In the genomic region with DNA sequence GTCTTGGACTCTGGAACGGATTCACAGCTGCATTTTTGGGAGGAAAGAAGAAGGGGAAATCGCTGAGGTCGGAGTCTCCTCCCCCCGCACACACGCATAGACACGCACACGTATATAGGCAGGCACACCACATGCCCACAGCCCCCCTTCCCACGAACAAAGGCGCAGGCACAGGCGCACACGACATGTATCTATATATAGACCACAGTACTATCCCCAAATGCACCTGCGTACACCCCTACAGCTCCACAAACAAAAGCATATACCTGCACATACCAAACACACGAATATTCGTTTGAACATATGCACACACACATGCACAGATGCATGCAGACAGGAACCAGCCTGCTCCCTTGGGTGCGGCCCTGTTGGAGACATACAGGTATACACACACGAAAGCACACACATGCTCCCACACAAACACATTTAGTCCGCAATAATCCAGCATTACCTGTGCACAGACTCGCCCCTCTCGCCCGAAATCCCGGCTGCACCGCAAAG, we compare ENCODE assay signal across 16 cellular contexts. TPM values are rescaled to one million over a fixed set of nuclear protein-coding genes. Genes with fewer than 3 reads are reported as not detected.
A peak's percentile ranks its signal among the peaks of the same experiment; 100 is the strongest.
DNase-seq lines count a peak whose midpoint lies in the region; ATAC-seq and TF ChIP-seq lines count a peak whose summit lies in the region.
"Had no signal": no experiment of that assay in that cellular context is flagged by ENCODE, and none has a peak within 500 bp of the region (broad histone marks: within the 10 kb centered on the region; RNA-seq: fewer than 3 reads in every experiment).

No MANE protein-coding gene starts in this region.

- H3K27me3 ChIP-seq in GM23338 (ENCODE audit: insufficient read depth) = peaks cover 100% of the 10 kb centered on the region

- H3K4me2 ChIP-seq in GM23338 = peak overlapping the region; percentile 83

- H3K27me3 Mint-ChIP-seq in activated CD4-positive, alpha-beta T cell treated with anti-CD3 and anti-CD28 coated beads for 36 hours = peaks cover 87% of the 10 kb centered on the region
- peaks cover 99% of the 10 kb centered on the region for H3K27me3 Mint-ChIP-seq in GM23338 (ENCODE audit: insufficient read depth, low read depth, poor library complexity)
- peaks cover 80% of the 10 kb centered on the region for H3K27me3 Mint-ChIP-seq in activated T-helper 17 cell treated with anti-CD3 and anti-CD28 coated beads, Interleukin-2, amount 50 U/mL, for 72 hours
- H3K27me3 Mint-ChIP-seq in natural killer cell (ENCODE audit: low read depth in 2 of 2) = peaks cover 85 to 90% of the 10 kb centered on the region in 2 donors

- H3K36me3 Mint-ChIP-seq in activated CD4-positive, alpha-beta T cell treated with anti-CD3 and anti-CD28 coated beads for 36 hours (ENCODE audit: low read depth) = no peaks in the 10 kb centered on the region
- H3K36me3 Mint-ChIP-seq in GM23338 (ENCODE audit: low read depth) (no peaks in the 10 kb centered on the region; the same call in 2 of the 3 replicates), natural killer cell (peaks cover 6% of the 10 kb centered on the region)
- peaks cover 10% of the 10 kb centered on the region for H3K36me3 Mint-ChIP-seq in activated T-helper 17 cell treated with anti-CD3 and anti-CD28 coated beads, Interleukin-2, amount 50 U/mL, for 72 hours (ENCODE audit: low read depth)

- CTCF ChIA-PET in activated CD4-positive, alpha-beta T cell treated with anti-CD3 and anti-CD28 coated beads for 36 hours (lab: Charles Lee) = interaction anchor here (0.6 to 3.7 kb wide), 9 partner anchors 10 to 238 kb away, joined by 3 to 22 read pairs (median 5); partner anchors contain the start of gene DHX35

- H3K4me3 ChIP-seq in GM23338 = peak overlapping the region; percentile 61
- H3K4me3 ChIP-seq: left ventricle myocardium inferior, MG63 had no signal

- no peaks in the 10 kb centered on the region for H3K9me2 ChIP-seq in GM23338 (ENCODE audit: insufficient read depth)

- peak; percentile 9 for DNase-seq in activated CD4-positive, alpha-beta T cell treated with anti-CD3 and anti-CD28 coated beads for 36 hours
- DNase-seq in activated CD4-positive, alpha-beta T cell treated with anti-CD3 and anti-CD28 coated beads for 1 hour = no peak
- no peak for DNase-seq in GM23338 (ENCODE audit: low spot score)
- no peak for DNase-seq in natural killer cell
- no peak for DNase-seq in ureter (ENCODE audit: low spot score)
- no peak for DNase-seq in NCI-H1105 (lab: John Stamatoyannopoulos, UW)
- DNase-seq: effector memory CD4-positive, alpha-beta T cell; GOT3; left ventricle myocardium inferior; NCI-H226; occipital lobe had no signal

- TF ChIP-seq POLR2A in GM18505 (IDR thresholded peaks at IDR 0.05; ENCODE audit: borderline replicate concordance, extremely low read depth, insufficient read depth, insufficient read length) = no peak

- no peak for ATAC-seq in activated CD4-positive, alpha-beta T cell treated with anti-CD3 and anti-CD28 coated beads for 36 hours
- no peak for ATAC-seq in GM23338
- ATAC-seq in activated T-helper 17 cell treated with anti-CD3 and anti-CD28 coated beads, Interleukin-2, amount 50 U/mL, for 72 hours (replicated peaks) = no peak
- no peak for ATAC-seq in natural killer cell
- ATAC-seq in GM18505 (IDR thresholded peaks at IDR 0.05; ENCODE audit: unreplicated experiment) = no peak

- H3K27ac Mint-ChIP-seq in activated CD4-positive, alpha-beta T cell treated with anti-CD3 and anti-CD28 coated beads for 36 hours = no peak overlapping the region
- H3K27ac Mint-ChIP-seq in GM23338 = no peak overlapping the region
- no peak overlapping the region for H3K27ac Mint-ChIP-seq in activated T-helper 17 cell treated with anti-CD3 and anti-CD28 coated beads, Interleukin-2, amount 50 U/mL, for 72 hours
- no peak overlapping the region for H3K27ac Mint-ChIP-seq in natural killer cell

- TF ChIP-seq CTCF in GM23338 (conservative IDR thresholded peaks at IDR 0.05; ENCODE audit: low read depth in 2 of 2) (no peak), natural killer cell (IDR thresholded peaks at IDR 0.05) (no peak)

- no peak overlapping the region for H2AFZ ChIP-seq in GM23338

- peaks cover 52% of the 10 kb centered on the region for H3K4me1 Mint-ChIP-seq in activated CD4-positive, alpha-beta T cell treated with anti-CD3 and anti-CD28 coated beads for 36 hours
- H3K4me1 Mint-ChIP-seq in GM23338 (peaks cover 63% of the 10 kb centered on the region), natural killer cell (peaks cover 47 to 48% of the 10 kb centered on the region in 2 donors)
- peaks cover 27% of the 10 kb centered on the region for H3K4me1 Mint-ChIP-seq in activated T-helper 17 cell treated with anti-CD3 and anti-CD28 coated beads, Interleukin-2, amount 50 U/mL, for 72 hours

- intact Hi-C loops in activated CD4-positive, alpha-beta T cell treated with anti-CD3 and anti-CD28 coated beads for 36 hours (cut with DNase I, micrococcal nuclease) = loop anchor here (5.0 to 10.0 kb wide), 4 partner anchors 51 to 1962 kb away; partner anchors contain the start of gene MAFB (in 1 of the 2)
- intact Hi-C loops in natural killer cell (cut with micrococcal nuclease) = no loop called here

- H3K4me1 ChIP-seq in GM23338 (ENCODE audit: insufficient read depth) = peaks cover 44% of the 10 kb centered on the region

- H3K79me2 ChIP-seq in GM23338 (replicated peaks; ENCODE audit: insufficient read depth) = no peaks in the 10 kb centered on the region

- POLR2A ChIA-PET in activated CD4-positive, alpha-beta T cell treated with anti-CD3 and anti-CD28 coated beads for 36 hours (lab: Charles Lee) = no interaction called here

- H4K20me1 ChIP-seq in GM23338 (replicated peaks; ENCODE audit: insufficient read depth) = peaks cover 5% of the 10 kb centered on the region; the same call in 1 of the 2 replicates

- H3K4me3 Mint-ChIP-seq in activated CD4-positive, alpha-beta T cell treated with anti-CD3 and anti-CD28 coated beads for 36 hours = peak overlapping the region; percentile 28
- H3K4me3 Mint-ChIP-seq in GM23338 (peak overlapping the region; percentile 67), natural killer cell (peak overlapping the region; percentile 46)
- H3K4me3 Mint-ChIP-seq in activated T-helper 17 cell treated with anti-CD3 and anti-CD28 coated beads, Interleukin-2, amount 50 U/mL, for 72 hours = peak overlapping the region; percentile 40

- H3K36me3 ChIP-seq in GM23338 (ENCODE audit: insufficient read depth) = no peaks in the 10 kb centered on the region
- H3K36me3 ChIP-seq: left ventricle myocardium inferior, MG63 had no signal

- H3F3A ChIP-seq in GM23338 (replicated peaks; ENCODE audit: low read depth) = peaks cover 16% of the 10 kb centered on the region

- H3K27ac ChIP-seq in GM23338 (ENCODE audit: low read depth) = no peak overlapping the region
- H3K27ac ChIP-seq: left ventricle myocardium inferior had no signal

- H3K9me3 Mint-ChIP-seq in activated CD4-positive, alpha-beta T cell treated with anti-CD3 and anti-CD28 coated beads for 36 hours (ENCODE audit: low read depth) = no peaks in the 10 kb centered on the region
- H3K9me3 Mint-ChIP-seq in GM23338 (peaks cover 13% of the 10 kb centered on the region), natural killer cell (no peaks in the 10 kb centered on the region)
- no peaks in the 10 kb centered on the region for H3K9me3 Mint-ChIP-seq in activated T-helper 17 cell treated with anti-CD3 and anti-CD28 coated beads, Interleukin-2, amount 50 U/mL, for 72 hours

TF ChIP-seq in GM23338, 12 proteins besides CTCF, POLR2A, EP300 and RAD21 (continues in another document):
- TF ChIP-seq, protein P1, sequence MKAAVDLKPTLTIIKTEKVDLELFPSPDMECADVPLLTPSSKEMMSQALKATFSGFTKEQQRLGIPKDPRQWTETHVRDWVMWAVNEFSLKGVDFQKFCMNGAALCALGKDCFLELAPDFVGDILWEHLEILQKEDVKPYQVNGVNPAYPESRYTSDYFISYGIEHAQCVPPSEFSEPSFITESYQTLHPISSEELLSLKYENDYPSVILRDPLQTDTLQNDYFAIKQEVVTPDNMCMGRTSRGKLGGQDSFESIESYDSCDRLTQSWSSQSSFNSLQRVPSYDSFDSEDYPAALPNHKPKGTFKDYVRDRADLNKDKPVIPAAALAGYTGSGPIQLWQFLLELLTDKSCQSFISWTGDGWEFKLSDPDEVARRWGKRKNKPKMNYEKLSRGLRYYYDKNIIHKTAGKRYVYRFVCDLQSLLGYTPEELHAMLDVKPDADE (IDR thresholded peaks at IDR 0.05) = no peak

RNA-seq across cellular contexts. Expression of gene SLC32A1, which starts 1.2 kb away (rescaled TPM):
- not detected for total RNA-seq in activated CD4-positive, alpha-beta T cell treated with anti-CD3 and anti-CD28 coated beads for 36 hours
- total RNA-seq in GM23338 (2014; rRNA removed; shearing (Covaris generic)) = 0.08 and 0.87 TPM in 2 replicates
- 0.09 TPM in 1 of 2 replicates, not detected in the other for polyA plus RNA-seq in GM23338 (2016; fragmentation: Nextera tagmentation; extraction: Ambion mirVana)
- under 1 TPM in 1 of 2 donors, not detected in 1; 0.11 TPM for total RNA-seq in activated T-helper 17 cell treated with anti-CD3 and anti-CD28 coated beads, Interleukin-2, amount 50 U/mL, for 72 hours
- not detected for total RNA-seq in natural killer cell
- not detected for total RNA-seq in ureter
- total RNA-seq: A673, left ventricle myocardium inferior, urinary bladder had no signal
- polyA plus RNA-seq: urinary bladder had no signal

RNA-seq across cellular contexts. Expression of gene ACTR5, which starts 22.8 kb away (rescaled TPM):
- total RNA-seq in activated CD4-positive, alpha-beta T cell treated with anti-CD3 and anti-CD28 coated beads for 36 hours = 1 to 10 TPM; 6.3 to 8.4 TPM
- 19.6 and 21.8 TPM in 2 replicates for total RNA-seq in GM23338 (2014; rRNA removed; shearing (Covaris generic))
- polyA plus RNA-seq in GM23338 (2016; fragmentation: Nextera tagmentation; extraction: Ambion mirVana) = 8.4 and 9.1 TPM in 2 replicates
- total RNA-seq in activated T-helper 17 cell treated with anti-CD3 and anti-CD28 coated beads, Interleukin-2, amount 50 U/mL, for 72 hours = 10 to 100 TPM in 1 of 2 donors, 1 to 10 TPM in 1; 9.9 to 10.4 TPM
- total RNA-seq in natural killer cell = 10 to 100 TPM; 14.4 to 17.7 (median 17.6) TPM
- total RNA-seq in ureter = 8.9 TPM
